Comparison of ENCODE assay signal across 10 cellular contexts in genomic region chr14:91058017-91058675, GRCh38. TPM values are rescaled to one million over a fixed set of nuclear protein-coding genes. Genes with fewer than 3 reads are reported as not detected.
A peak's percentile ranks its signal among the peaks of the same experiment; 100 is the strongest.
DNase-seq lines count a peak whose midpoint lies in the region; ATAC-seq and TF ChIP-seq lines count a peak whose summit lies in the region.
"Had no signal": no experiment of that assay in that cellular context is flagged by ENCODE, and none has a peak within 500 bp of the region (broad histone marks: within the 10 kb centered on the region; RNA-seq: fewer than 3 reads in every experiment).

No MANE protein-coding gene starts in this region.

- H2AFZ ChIP-seq in OCI-LY7 (ENCODE audit: low read length), result no peak overlapping the region

- H3K4me3 ChIP-seq in OCI-LY7 (ENCODE audit: low read depth, low read length, poor library complexity, severe bottlenecking), result no peak overlapping the region

- BruUV-seq in OCI-LY7 (replicated peaks; lab: Mats Ljungman, UMichigan), result TSS peak; percentile 42

- peak overlapping the region; percentile 17; the same call in 1 of the 2 replicates for H3K4me2 ChIP-seq in OCI-LY7 (ENCODE audit: low read length)

- H3K36me3 ChIP-seq in OCI-LY7 (ENCODE audit: insufficient read depth, low read length), result no peaks in the 10 kb centered on the region; the same call in 1 of the 2 replicates

- POLR2A ChIA-PET in OCI-LY7 (lab: Charles Lee), result interaction anchor here (1.1 kb wide), 1 partner anchor 9 kb away, joined by 3 read pairs; no protein-coding TSS in a partner anchor

- H3K27ac Mint-ChIP-seq in natural killer cell treated with Interleukin-12 subunit alpha and Interleukin-12 subunit beta and Interleukin-15 and Interleukin-18, amount 100 ng/mL, for 72 hours, result peak overlapping the region; percentile 62 to 77

- no peak for TF ChIP-seq CTCF in OCI-LY7 (conservative IDR thresholded peaks at IDR 0.05; ENCODE audit: low read length)

- no peaks in the 10 kb centered on the region for H3K27me3 Mint-ChIP-seq in natural killer cell treated with Interleukin-12 subunit alpha and Interleukin-12 subunit beta and Interleukin-15 and Interleukin-18, amount 100 ng/mL, for 72 hours

- H3K9me2 ChIP-seq in OCI-LY7 (ENCODE audit: insufficient read depth, low read length), result no peaks in the 10 kb centered on the region

- DNase-seq in GF-D8 (lab: John Stamatoyannopoulos, UW), result peak; percentile 52
- DNase-seq in OCI-LY7 (ENCODE audit: low spot score), result no peak
- DNase-seq in cerebellar cortex (ENCODE audit: low spot score), result peak; percentile 27
- DNase-seq in natural killer cell treated with Interleukin-12 subunit alpha and Interleukin-12 subunit beta and Interleukin-15 and Interleukin-18, amount 100 ng/mL, for 72 hours (ENCODE audit: low spot score), result no peak
- no peak for DNase-seq in NCI-H446 (lab: John Stamatoyannopoulos, UW)
- no peak for DNase-seq in OCI-M2 (lab: John Stamatoyannopoulos, UW; ENCODE audit: unreplicated experiment)
- DNase-seq in SIG-M5 treated with dmso at 0.1 percent for 504 hours (lab: John Stamatoyannopoulos, UW; ENCODE audit: unreplicated experiment), result no peak
- DNase-seq: NCI-H524 treated with DMSO at 0.1 percent for 48 hours; stimulated activated naive CD4-positive, alpha-beta T cell treated with Interleukin-2 at 50 U/mL for 16 hours had no signal

- CTCF ChIA-PET in OCI-LY7 (lab: Charles Lee; ENCODE audit: unreplicated experiment), result no interaction called here

- H3K4me3 Mint-ChIP-seq in natural killer cell treated with Interleukin-12 subunit alpha and Interleukin-12 subunit beta and Interleukin-15 and Interleukin-18, amount 100 ng/mL, for 72 hours, result peak overlapping the region; percentile 69

- H3K36me3 Mint-ChIP-seq in natural killer cell treated with Interleukin-12 subunit alpha and Interleukin-12 subunit beta and Interleukin-15 and Interleukin-18, amount 100 ng/mL, for 72 hours, result no peaks in the 10 kb centered on the region

- H3K27ac ChIP-seq in OCI-LY7 (ENCODE audit: low read depth, low read length, poor library complexity, severe bottlenecking), result no peak overlapping the region

- no peaks in the 10 kb centered on the region for H3K9me3 ChIP-seq in OCI-LY7 (ENCODE audit: low read length)

- peaks cover 22 to 33% of the 10 kb centered on the region in 2 donors for H3K4me1 Mint-ChIP-seq in natural killer cell treated with Interleukin-12 subunit alpha and Interleukin-12 subunit beta and Interleukin-15 and Interleukin-18, amount 100 ng/mL, for 72 hours (ENCODE audit: low read depth in 2 of 2)

- no peaks in the 10 kb centered on the region for H3K9me3 Mint-ChIP-seq in natural killer cell treated with Interleukin-12 subunit alpha and Interleukin-12 subunit beta and Interleukin-15 and Interleukin-18, amount 100 ng/mL, for 72 hours

- ATAC-seq in natural killer cell treated with Interleukin-12 subunit alpha and Interleukin-12 subunit beta and Interleukin-15 and Interleukin-18, amount 100 ng/mL, for 72 hours, result no peak
- no peak for ATAC-seq in HG02588 (IDR thresholded peaks at IDR 0.05; ENCODE audit: unreplicated experiment)

- H3K4me1 ChIP-seq in OCI-LY7 (ENCODE audit: insufficient read depth, low read length, poor library complexity, severe bottlenecking), result peaks cover 24% of the 10 kb centered on the region

- H4K20me1 ChIP-seq in OCI-LY7 (ENCODE audit: insufficient read depth, low read length), result no peaks in the 10 kb centered on the region

- intact Hi-C loops in OCI-LY7 (cut with micrococcal nuclease; ENCODE audit: unreplicated experiment), result no loop called here

- peaks cover 20% of the 10 kb centered on the region; the same call in 1 of the 2 replicates for H3K79me2 ChIP-seq in OCI-LY7 (ENCODE audit: insufficient read depth, low read depth, low read length)

RNA-seq across cellular contexts. Expression of gene RPS6KA5, which starts 2.3 kb away (rescaled TPM):
- total RNA-seq in OCI-LY7 (2014; rRNA removed; shearing (Covaris generic)), result 9.0 and 9.6 TPM in 2 replicates
- 12.7 and 14.3 TPM in 2 replicates for total RNA-seq in OCI-LY7 (2022)
- 10 to 100 TPM; 20.5 to 47.5 TPM for total RNA-seq in natural killer cell treated with Interleukin-12 subunit alpha and Interleukin-12 subunit beta and Interleukin-15 and Interleukin-18, amount 100 ng/mL, for 72 hours

RNA-seq across cellular contexts. Expression of gene DGLUCY, which starts 55.7 kb away (rescaled TPM):
- total RNA-seq in OCI-LY7 (2014; rRNA removed; shearing (Covaris generic)), result 30.2 and 37.6 TPM in 2 replicates
- 56.8 and 60.2 TPM in 2 replicates for total RNA-seq in OCI-LY7 (2022)
- total RNA-seq in natural killer cell treated with Interleukin-12 subunit alpha and Interleukin-12 subunit beta and Interleukin-15 and Interleukin-18, amount 100 ng/mL, for 72 hours, result 10 to 100 TPM; 28.4 to 78.3 TPM

Comparison
In these comparisons a context has a peak if more than half of its experiments do, and no peak if none do; other contexts are left out.
1. DNase-seq: peak in GF-D8 (single experiment) and cerebellar cortex (single experiment); none in OCI-LY7 (single experiment), natural killer cell treated with Interleukin-12 subunit alpha and Interleukin-12 subunit beta and Interleukin-15 and Interleukin-18, amount 100 ng/mL, for 72 hours (single experiment), NCI-H446 (0 of 2), OCI-M2 (single experiment) and SIG-M5 treated with dmso at 0.1 percent for 504 hours (single experiment).